In the genomic region with DNA sequence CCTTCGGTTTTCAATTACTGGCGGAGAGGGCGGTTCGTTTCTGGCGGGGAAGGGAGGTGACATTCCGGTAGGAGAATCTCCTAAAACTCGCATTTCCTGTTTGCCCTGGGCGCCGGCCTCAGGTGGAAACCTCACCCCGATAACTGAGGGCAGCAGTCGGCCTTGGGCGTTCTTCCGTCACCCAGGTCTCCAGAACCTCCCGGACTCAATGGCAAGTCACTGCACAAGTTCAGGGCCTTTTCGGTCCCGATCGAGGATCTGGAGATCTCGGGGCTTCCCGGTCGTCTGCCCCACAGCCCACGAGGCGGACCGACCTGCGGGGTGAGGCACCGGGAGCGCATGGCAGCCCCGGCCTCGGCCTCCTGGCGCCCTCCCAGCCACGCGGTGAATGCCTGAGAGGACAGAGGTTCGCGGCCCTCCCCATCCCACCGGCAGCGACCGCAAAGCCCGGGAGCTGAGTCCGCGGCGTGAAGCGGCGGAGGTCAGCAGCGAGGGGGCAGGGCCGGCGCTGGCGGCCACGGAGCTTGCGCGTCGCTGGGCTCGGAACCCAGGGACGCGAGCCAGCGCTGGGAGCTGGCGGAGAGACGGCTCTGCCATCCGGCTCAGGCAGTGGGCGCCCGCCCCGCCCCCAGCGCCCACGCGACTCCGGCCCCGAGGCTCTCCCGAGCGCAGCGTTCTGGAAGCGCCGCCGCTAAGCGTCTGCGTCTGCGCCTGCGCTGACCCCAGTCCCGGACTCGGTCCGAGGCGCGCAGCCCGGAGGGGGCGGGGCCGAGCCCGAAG, we compare ENCODE assay signal across 1 cellular context.
TF ChIP-seq lines count a peak whose summit lies in the region.

No MANE protein-coding gene starts in this region.

TF ChIP-seq in HepG2, 621 proteins besides CTCF, POLR2A, EP300 and RAD21 (continued from another document and continues in another):
- TF ChIP-seq, protein P1, sequence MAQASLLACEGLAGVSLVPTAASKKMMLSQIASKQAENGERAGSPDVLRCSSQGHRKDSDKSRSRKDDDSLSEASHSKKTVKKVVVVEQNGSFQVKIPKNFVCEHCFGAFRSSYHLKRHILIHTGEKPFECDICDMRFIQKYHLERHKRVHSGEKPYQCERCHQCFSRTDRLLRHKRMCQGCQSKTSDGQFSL (CRISPR knock-in tag; IDR thresholded peaks at IDR 0.05) = no peak
- TF ChIP-seq ISL2 (CRISPR knock-in tag; IDR thresholded peaks at IDR 0.05) (no peak; the same call in 1 of the 2 replicates), MBNL3 (CRISPR knock-in tag; conservative IDR thresholded peaks at IDR 0.05) (no peak), ZSCAN22 (CRISPR knock-in tag; IDR thresholded peaks at IDR 0.05) (no peak), RXRA (CRISPR knock-in tag; IDR thresholded peaks at IDR 0.05) (no peak; the same call in 1 of the 2 replicates), SIN3A (IDR thresholded peaks at IDR 0.05; ENCODE audit: borderline replicate concordance, low read depth, low read length) (no peak; the same call in 1 of the 2 replicates), HNRNPLL (IDR thresholded peaks at IDR 0.05; ENCODE audit: low read depth, low read length, poor library complexity, severe bottlenecking) (peak; percentile 81), ZNF589 (CRISPR knock-in tag; conservative IDR thresholded peaks at IDR 0.05) (no peak), ZBTB33 (CRISPR knock-in tag; IDR thresholded peaks at IDR 0.05) (no peak), MXD1 (CRISPR knock-in tag; IDR thresholded peaks at IDR 0.05) (peak; percentile 77; the same call in 1 of the 2 replicates), ZNF724P (CRISPR knock-in tag; IDR thresholded peaks at IDR 0.05; ENCODE audit: borderline replicate concordance) (peak; percentile 70; the same call in 1 of the 2 replicates), NONO (IDR thresholded peaks at IDR 0.05) (no peak), NONO (CRISPR knock-in tag; conservative IDR thresholded peaks at IDR 0.05) (peak; percentile 79), ZBTB26 (CRISPR knock-in tag; IDR thresholded peaks at IDR 0.05; ENCODE audit: borderline replicate concordance) (0 out of 2 replicates have a peak, but pooled peaks have one; percentile 14), ZNF484 (CRISPR knock-in tag; IDR thresholded peaks at IDR 0.05; ENCODE audit: borderline replicate concordance, low read depth) (no peak; the same call in 1 of the 2 replicates), XRCC5 (optimal IDR thresholded peaks at IDR 0.05; ENCODE audit: low read length) (no peak), FOXA1 (IDR thresholded peaks at IDR 0.05) (no peak), FOXA1 (CRISPR knock-in tag; IDR thresholded peaks at IDR 0.05) (no peak), IKZF1 (IDR thresholded peaks at IDR 0.05) (no peak), SNRNP70 (IDR thresholded peaks at IDR 0.05; ENCODE audit: low read depth, low read length) (no peak), TOPORS (CRISPR knock-in tag; IDR thresholded peaks at IDR 0.05) (peak; percentile 96), MTF2 (CRISPR knock-in tag; IDR thresholded peaks at IDR 0.05; ENCODE audit: borderline replicate concordance) (no peak), TAF1 (CRISPR knock-in tag; IDR thresholded peaks at IDR 0.05) (peak; percentile 71), MNT (IDR thresholded peaks at IDR 0.05) (no peak), BCL6 (CRISPR knock-in tag; IDR thresholded peaks at IDR 0.05) (no peak), KLF9 (CRISPR knock-in tag; IDR thresholded peaks at IDR 0.05; ENCODE audit: low read depth) (no peak), ATAD3A (CRISPR knock-in tag; IDR thresholded peaks at IDR 0.05) (no peak), ELF1 (CRISPR knock-in tag; IDR thresholded peaks at IDR 0.05) (peak; percentile 48; the same call in 1 of the 2 replicates), ZNF83 (CRISPR knock-in tag; IDR thresholded peaks at IDR 0.05; ENCODE audit: borderline replicate concordance) (no peak)
- TF ChIP-seq, protein P2, sequence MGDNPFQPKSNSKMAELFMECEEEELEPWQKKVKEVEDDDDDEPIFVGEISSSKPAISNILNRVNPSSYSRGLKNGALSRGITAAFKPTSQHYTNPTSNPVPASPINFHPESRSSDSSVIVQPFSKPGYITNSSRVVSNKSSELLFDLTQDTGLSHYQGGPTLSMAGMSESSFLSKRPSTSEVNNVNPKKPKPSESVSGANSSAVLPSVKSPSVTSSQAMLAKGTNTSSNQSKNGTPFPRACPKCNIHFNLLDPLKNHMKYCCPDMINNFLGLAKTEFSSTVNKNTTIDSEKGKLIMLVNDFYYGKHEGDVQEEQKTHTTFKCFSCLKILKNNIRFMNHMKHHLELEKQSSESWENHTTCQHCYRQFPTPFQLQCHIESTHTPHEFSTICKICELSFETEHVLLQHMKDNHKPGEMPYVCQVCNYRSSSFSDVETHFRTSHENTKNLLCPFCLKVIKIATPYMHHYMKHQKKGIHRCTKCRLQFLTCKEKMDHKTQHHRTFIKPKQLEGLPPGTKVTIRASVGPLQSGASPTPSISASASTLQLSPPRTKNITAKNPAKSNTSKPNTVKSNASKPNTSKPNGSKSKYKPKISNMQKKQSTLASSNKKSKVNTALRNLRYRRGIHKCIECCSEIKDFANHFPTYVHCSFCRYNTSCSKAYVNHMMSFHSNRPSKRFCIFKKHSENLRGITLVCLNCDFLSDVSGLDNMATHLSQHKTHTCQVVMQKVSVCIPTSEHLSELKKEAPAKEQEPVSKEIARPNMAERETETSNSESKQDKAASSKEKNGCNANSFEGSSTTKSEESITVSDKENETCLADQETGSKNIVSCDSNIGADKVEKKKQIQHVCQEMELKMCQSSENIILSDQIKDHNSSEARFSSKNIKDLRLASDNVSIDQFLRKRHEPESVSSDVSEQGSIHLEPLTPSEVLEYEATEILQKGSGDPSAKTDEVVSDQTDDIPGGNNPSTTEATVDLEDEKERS (CRISPR knock-in tag; IDR thresholded peaks at IDR 0.05) = no peak
- TF ChIP-seq, protein P3, sequence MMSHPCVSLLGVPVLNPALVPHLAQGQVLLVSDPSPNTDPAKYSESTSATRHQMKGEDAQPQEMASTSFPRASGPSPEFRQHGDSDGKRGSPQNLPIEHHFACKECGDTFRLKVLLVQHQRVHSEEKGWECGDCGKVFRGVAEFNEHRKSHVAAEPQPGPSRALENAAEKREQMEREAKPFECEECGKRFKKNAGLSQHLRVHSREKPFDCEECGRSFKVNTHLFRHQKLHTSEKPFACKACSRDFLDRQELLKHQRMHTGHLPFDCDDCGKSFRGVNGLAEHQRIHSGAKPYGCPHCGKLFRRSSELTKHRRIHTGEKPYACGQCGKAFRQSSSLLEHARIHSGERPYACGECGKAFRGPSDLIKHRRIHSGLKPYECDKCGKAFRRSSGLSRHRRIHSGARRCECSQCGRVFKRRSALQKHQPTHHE (CRISPR knock-in tag; IDR thresholded peaks at IDR 0.05; ENCODE audit: borderline replicate concordance) = peak; percentile 84; the same call in 1 of the 2 replicates
- TF ChIP-seq, protein P4, sequence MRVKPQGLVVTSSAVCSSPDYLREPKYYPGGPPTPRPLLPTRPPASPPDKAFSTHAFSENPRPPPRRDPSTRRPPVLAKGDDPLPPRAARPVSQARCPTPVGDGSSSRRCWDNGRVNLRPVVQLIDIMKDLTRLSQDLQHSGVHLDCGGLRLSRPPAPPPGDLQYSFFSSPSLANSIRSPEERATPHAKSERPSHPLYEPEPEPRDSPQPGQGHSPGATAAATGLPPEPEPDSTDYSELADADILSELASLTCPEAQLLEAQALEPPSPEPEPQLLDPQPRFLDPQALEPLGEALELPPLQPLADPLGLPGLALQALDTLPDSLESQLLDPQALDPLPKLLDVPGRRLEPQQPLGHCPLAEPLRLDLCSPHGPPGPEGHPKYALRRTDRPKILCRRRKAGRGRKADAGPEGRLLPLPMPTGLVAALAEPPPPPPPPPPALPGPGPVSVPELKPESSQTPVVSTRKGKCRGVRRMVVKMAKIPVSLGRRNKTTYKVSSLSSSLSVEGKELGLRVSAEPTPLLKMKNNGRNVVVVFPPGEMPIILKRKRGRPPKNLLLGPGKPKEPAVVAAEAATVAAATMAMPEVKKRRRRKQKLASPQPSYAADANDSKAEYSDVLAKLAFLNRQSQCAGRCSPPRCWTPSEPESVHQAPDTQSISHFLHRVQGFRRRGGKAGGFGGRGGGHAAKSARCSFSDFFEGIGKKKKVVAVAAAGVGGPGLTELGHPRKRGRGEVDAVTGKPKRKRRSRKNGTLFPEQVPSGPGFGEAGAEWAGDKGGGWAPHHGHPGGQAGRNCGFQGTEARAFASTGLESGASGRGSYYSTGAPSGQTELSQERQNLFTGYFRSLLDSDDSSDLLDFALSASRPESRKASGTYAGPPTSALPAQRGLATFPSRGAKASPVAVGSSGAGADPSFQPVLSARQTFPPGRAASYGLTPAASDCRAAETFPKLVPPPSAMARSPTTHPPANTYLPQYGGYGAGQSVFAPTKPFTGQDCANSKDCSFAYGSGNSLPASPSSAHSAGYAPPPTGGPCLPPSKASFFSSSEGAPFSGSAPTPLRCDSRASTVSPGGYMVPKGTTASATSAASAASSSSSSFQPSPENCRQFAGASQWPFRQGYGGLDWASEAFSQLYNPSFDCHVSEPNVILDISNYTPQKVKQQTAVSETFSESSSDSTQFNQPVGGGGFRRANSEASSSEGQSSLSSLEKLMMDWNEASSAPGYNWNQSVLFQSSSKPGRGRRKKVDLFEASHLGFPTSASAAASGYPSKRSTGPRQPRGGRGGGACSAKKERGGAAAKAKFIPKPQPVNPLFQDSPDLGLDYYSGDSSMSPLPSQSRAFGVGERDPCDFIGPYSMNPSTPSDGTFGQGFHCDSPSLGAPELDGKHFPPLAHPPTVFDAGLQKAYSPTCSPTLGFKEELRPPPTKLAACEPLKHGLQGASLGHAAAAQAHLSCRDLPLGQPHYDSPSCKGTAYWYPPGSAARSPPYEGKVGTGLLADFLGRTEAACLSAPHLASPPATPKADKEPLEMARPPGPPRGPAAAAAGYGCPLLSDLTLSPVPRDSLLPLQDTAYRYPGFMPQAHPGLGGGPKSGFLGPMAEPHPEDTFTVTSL (CRISPR knock-in tag; IDR thresholded peaks at IDR 0.05; ENCODE audit: borderline replicate concordance) = peak; percentile 55; the same call in 1 of the 2 replicates
- TF ChIP-seq, protein P5, sequence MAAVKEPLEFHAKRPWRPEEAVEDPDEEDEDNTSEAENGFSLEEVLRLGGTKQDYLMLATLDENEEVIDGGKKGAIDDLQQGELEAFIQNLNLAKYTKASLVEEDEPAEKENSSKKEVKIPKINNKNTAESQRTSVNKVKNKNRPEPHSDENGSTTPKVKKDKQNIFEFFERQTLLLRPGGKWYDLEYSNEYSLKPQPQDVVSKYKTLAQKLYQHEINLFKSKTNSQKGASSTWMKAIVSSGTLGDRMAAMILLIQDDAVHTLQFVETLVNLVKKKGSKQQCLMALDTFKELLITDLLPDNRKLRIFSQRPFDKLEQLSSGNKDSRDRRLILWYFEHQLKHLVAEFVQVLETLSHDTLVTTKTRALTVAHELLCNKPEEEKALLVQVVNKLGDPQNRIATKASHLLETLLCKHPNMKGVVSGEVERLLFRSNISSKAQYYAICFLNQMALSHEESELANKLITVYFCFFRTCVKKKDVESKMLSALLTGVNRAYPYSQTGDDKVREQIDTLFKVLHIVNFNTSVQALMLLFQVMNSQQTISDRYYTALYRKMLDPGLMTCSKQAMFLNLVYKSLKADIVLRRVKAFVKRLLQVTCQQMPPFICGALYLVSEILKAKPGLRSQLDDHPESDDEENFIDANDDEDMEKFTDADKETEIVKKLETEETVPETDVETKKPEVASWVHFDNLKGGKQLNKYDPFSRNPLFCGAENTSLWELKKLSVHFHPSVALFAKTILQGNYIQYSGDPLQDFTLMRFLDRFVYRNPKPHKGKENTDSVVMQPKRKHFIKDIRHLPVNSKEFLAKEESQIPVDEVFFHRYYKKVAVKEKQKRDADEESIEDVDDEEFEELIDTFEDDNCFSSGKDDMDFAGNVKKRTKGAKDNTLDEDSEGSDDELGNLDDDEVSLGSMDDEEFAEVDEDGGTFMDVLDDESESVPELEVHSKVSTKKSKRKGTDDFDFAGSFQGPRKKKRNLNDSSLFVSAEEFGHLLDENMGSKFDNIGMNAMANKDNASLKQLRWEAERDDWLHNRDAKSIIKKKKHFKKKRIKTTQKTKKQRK (IDR thresholded peaks at IDR 0.05; ENCODE audit: low read length) = no peak
